Comparison of ENCODE assay signal across 30 cellular contexts in the genomic region with DNA sequence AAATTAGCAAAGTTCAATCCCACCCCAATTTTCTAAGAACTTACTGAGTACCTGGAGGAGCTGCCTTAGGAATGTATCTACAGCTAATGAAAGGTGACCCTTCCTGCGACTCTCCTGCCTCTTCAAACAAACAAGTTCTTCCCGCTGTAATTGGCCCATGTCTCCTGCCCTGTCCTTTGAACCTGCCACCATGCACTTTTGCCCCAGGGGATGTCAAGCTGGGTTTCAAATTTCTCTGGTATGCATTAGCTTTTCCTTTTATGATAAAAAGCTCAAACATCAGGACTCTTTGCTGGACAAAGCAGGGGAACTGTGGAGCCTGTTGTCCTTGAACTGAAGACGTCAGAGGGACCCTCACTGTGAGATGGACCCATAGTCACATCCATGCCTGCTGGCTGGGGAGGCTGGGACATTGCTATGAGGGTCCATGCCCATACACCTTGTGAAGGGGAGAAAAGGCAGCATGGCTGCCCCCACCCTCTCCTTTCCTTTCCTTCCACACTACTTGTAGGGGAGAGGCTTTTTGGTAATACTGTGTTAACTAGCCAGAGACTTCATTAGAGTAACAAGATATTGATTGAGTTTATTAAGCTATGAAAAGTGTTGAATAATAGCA.
DNase-seq lines count a peak whose midpoint lies in the region; ATAC-seq, FAIRE-seq and TF ChIP-seq lines count a peak whose summit lies in the region.
"Had no signal": no experiment of that assay in that cellular context is flagged by ENCODE, and none has a peak within 500 bp of the region (broad histone marks: within the 10 kb centered on the region; RNA-seq: fewer than 3 reads in every experiment).

No MANE protein-coding gene starts in this region.

- no peaks in the 10 kb centered on the region for H4K20me1 ChIP-seq in astrocyte (ENCODE audit: insufficient read depth, low read length)

- H3K36me3 ChIP-seq in right atrium auricular region (no peaks in the 10 kb centered on the region), left ventricle myocardium inferior (no peaks in the 10 kb centered on the region), astrocyte (ENCODE audit: insufficient read depth, low read length) (no peaks in the 10 kb centered on the region)
- H3K36me3 ChIP-seq: ascending aorta, tibial artery, WERI-Rb-1 had no signal

- H3K36me3 Mint-ChIP-seq in astrocyte (ENCODE audit: low read depth, unreplicated experiment) (no peaks in the 10 kb centered on the region), type B pancreatic cell (no peaks in the 10 kb centered on the region), immature natural killer cell (no peaks in the 10 kb centered on the region)
- no peaks in the 10 kb centered on the region for H3K36me3 Mint-ChIP-seq in activated T-cell treated with anti-CD3 and anti-CD28 coated beads, Interleukin-2, amount 50 U/mL, for 4 hours (ENCODE audit: insufficient read depth)
- H3K36me3 Mint-ChIP-seq: activated naive CD8-positive, alpha-beta T cell treated with anti-CD3 and anti-CD28 coated beads, Interleukin-2, amount 10 ng/mL, durations not matched to agents 7 days and 5 days; CD8-positive, alpha-beta memory T cell had no signal

- H3K27ac Mint-ChIP-seq in astrocyte (ENCODE audit: unreplicated experiment), result peak overlapping the region; percentile 38
- peak overlapping the region; percentile 44 for H3K27ac Mint-ChIP-seq in type B pancreatic cell
- no peak overlapping the region for H3K27ac Mint-ChIP-seq in immature natural killer cell
- H3K27ac Mint-ChIP-seq: activated naive CD8-positive, alpha-beta T cell treated with anti-CD3 and anti-CD28 coated beads, Interleukin-2, amount 10 ng/mL, durations not matched to agents 7 days and 5 days; activated T-cell treated with anti-CD3 and anti-CD28 coated beads, Interleukin-2, amount 50 U/mL, for 24 hours; CD8-positive, alpha-beta memory T cell; H9 had no signal

- intact Hi-C loops in left ventricle myocardium inferior (cut with micrococcal nuclease), result no loop called here

- H3K4me1 ChIP-seq in right atrium auricular region (peaks cover 0 to 14% of the 10 kb centered on the region in 2 donors), left ventricle myocardium inferior (peaks cover 20% of the 10 kb centered on the region), astrocyte (ENCODE audit: insufficient read depth, low read length) (peaks cover 7% of the 10 kb centered on the region)
- H3K4me1 ChIP-seq: ascending aorta had no signal

- DNase-seq in right atrium auricular region (ENCODE audit: low spot score), result peak; percentile 34
- DNase-seq in left ventricle myocardium inferior, result no peak
- no peak for DNase-seq in astrocyte (ENCODE audit: low read depth)
- peak; percentile 48 for DNase-seq in left kidney (ENCODE audit: low read depth, low spot score)
- peak; percentile 54 for DNase-seq in type B pancreatic cell (ENCODE audit: extremely low spot score, unreplicated experiment)
- no peak for DNase-seq in activated T-cell treated with anti-CD3 and anti-CD28 coated beads, Interleukin-2, amount 50 U/mL, for 4 hours
- no peak for DNase-seq in immature natural killer cell
- DNase-seq: activated CD4-positive, alpha-beta T cell treated with anti-CD3 and anti-CD28 coated beads for 48 hours; activated gamma-delta T cell treated with Interleukin-2 at 50 U/mL for 16 hours; activated naive CD8-positive, alpha-beta T cell treated with anti-CD3 and anti-CD28 coated beads, Interleukin-2, amount 10 ng/mL, durations not matched to agents 7 days and 5 days; activated T-cell treated with anti-CD3 and anti-CD28 coated beads, Interleukin-2, amount 50 U/mL, for 24 hours; caudate nucleus; CD8-positive, alpha-beta memory T cell; H9; Karpas-422; left colon; mesendoderm; NCI-H1417 treated with DMSO at 0.1 percent for 48 hours; NCI-H2081; NCI-H446; NCI-H82; posterior cingulate gyrus; stimulated activated CD4-positive, alpha-beta T cell treated with anti-CD3 and anti-CD28 coated beads, Interleukin-4, amount 100 ng/mL, for 1 hour; T1000; tibial artery; WERI-Rb-1 had no signal

- H2AFZ ChIP-seq in astrocyte (ENCODE audit: low read depth, low read length), result no peak overlapping the region

- H3K9me3 Mint-ChIP-seq in astrocyte (ENCODE audit: unreplicated experiment), result peaks cover 3% of the 10 kb centered on the region
- no peaks in the 10 kb centered on the region for H3K9me3 Mint-ChIP-seq in type B pancreatic cell
- H3K9me3 Mint-ChIP-seq in activated T-cell treated with anti-CD3 and anti-CD28 coated beads, Interleukin-2, amount 50 U/mL, for 4 hours, result no peaks in the 10 kb centered on the region
- no peaks in the 10 kb centered on the region for H3K9me3 Mint-ChIP-seq in immature natural killer cell
- H3K9me3 Mint-ChIP-seq: activated naive CD8-positive, alpha-beta T cell treated with anti-CD3 and anti-CD28 coated beads, Interleukin-2, amount 10 ng/mL, durations not matched to agents 7 days and 5 days; activated T-cell treated with anti-CD3 and anti-CD28 coated beads, Interleukin-2, amount 50 U/mL, for 24 hours; CD8-positive, alpha-beta memory T cell; H9 had no signal

- no peak overlapping the region for H3K9ac ChIP-seq in astrocyte (ENCODE audit: low read length)

- H3K27ac ChIP-seq in right atrium auricular region (no peak overlapping the region), left ventricle myocardium inferior (replicated peaks) (no peak overlapping the region), astrocyte (ENCODE audit: low read depth, low read length) (no peak overlapping the region)
- H3K27ac ChIP-seq: ascending aorta, tibial artery, WERI-Rb-1 had no signal

- H3K27me3 ChIP-seq in right atrium auricular region (no peaks in the 10 kb centered on the region), left ventricle myocardium inferior (ENCODE audit: low read depth) (no peaks in the 10 kb centered on the region), astrocyte (ENCODE audit: insufficient read depth, low read length) (no peaks in the 10 kb centered on the region)
- H3K27me3 ChIP-seq: ascending aorta, tibial artery had no signal

- H3K4me1 Mint-ChIP-seq in astrocyte (ENCODE audit: low read depth, unreplicated experiment), result peaks cover 20% of the 10 kb centered on the region
- H3K4me1 Mint-ChIP-seq in type B pancreatic cell (ENCODE audit: unreplicated experiment), result peaks cover 46% of the 10 kb centered on the region
- peaks cover 7% of the 10 kb centered on the region for H3K4me1 Mint-ChIP-seq in activated T-cell treated with anti-CD3 and anti-CD28 coated beads, Interleukin-2, amount 50 U/mL, for 4 hours (ENCODE audit: low read depth)
- H3K4me1 Mint-ChIP-seq in immature natural killer cell, result peaks cover 4 to 9% of the 10 kb centered on the region in 2 donors
- H3K4me1 Mint-ChIP-seq: activated naive CD8-positive, alpha-beta T cell treated with anti-CD3 and anti-CD28 coated beads, Interleukin-2, amount 10 ng/mL, durations not matched to agents 7 days and 5 days had no signal

- H3K4me3 ChIP-seq in right atrium auricular region (no peak overlapping the region), left ventricle myocardium inferior (no peak overlapping the region), astrocyte (ENCODE audit: insufficient read depth, low read depth, low read length) (no peak overlapping the region)
- H3K4me3 ChIP-seq: ascending aorta, tibial artery had no signal

- H3K9me3 ChIP-seq in right atrium auricular region (no peaks in the 10 kb centered on the region), left ventricle myocardium inferior (replicated peaks) (no peaks in the 10 kb centered on the region), astrocyte (ENCODE audit: insufficient read depth, low read depth, low read length) (no peaks in the 10 kb centered on the region)
- H3K9me3 ChIP-seq: ascending aorta, tibial artery had no signal

- H3K4me2 ChIP-seq in astrocyte (ENCODE audit: low read length), result no peak overlapping the region

- no peak overlapping the region for H3K4me3 Mint-ChIP-seq in astrocyte (ENCODE audit: unreplicated experiment)
- peak overlapping the region; percentile 35 for H3K4me3 Mint-ChIP-seq in type B pancreatic cell
- no peak overlapping the region for H3K4me3 Mint-ChIP-seq in activated T-cell treated with anti-CD3 and anti-CD28 coated beads, Interleukin-2, amount 50 U/mL, for 4 hours
- H3K4me3 Mint-ChIP-seq in immature natural killer cell, result no peak overlapping the region
- H3K4me3 Mint-ChIP-seq: activated naive CD8-positive, alpha-beta T cell treated with anti-CD3 and anti-CD28 coated beads, Interleukin-2, amount 10 ng/mL, durations not matched to agents 7 days and 5 days; activated T-cell treated with anti-CD3 and anti-CD28 coated beads, Interleukin-2, amount 50 U/mL, for 24 hours; CD8-positive, alpha-beta memory T cell; H9 had no signal

- ATAC-seq in activated T-cell treated with anti-CD3 and anti-CD28 coated beads, Interleukin-2, amount 50 U/mL, for 4 hours, result no peak
- no peak for ATAC-seq in GM18498 (IDR thresholded peaks at IDR 0.05; ENCODE audit: unreplicated experiment)
- ATAC-seq: left colon had no signal

- TF ChIP-seq CTCF in right atrium auricular region (IDR thresholded peaks at IDR 0.05) (no peak), left ventricle myocardium inferior (IDR thresholded peaks at IDR 0.05; ENCODE audit: borderline replicate concordance) (no peak), astrocyte (IDR thresholded peaks at IDR 0.05; ENCODE audit: insufficient read depth, low read depth, low read length) (no peak), type B pancreatic cell (conservative IDR thresholded peaks at IDR 0.05) (no peak)

- H3K27me3 Mint-ChIP-seq in astrocyte (ENCODE audit: low read depth, unreplicated experiment), result peaks cover 8% of the 10 kb centered on the region
- H3K27me3 Mint-ChIP-seq in type B pancreatic cell, result peaks cover 3% of the 10 kb centered on the region
- H3K27me3 Mint-ChIP-seq in activated T-cell treated with anti-CD3 and anti-CD28 coated beads, Interleukin-2, amount 50 U/mL, for 4 hours (ENCODE audit: low read depth), result peaks cover 3% of the 10 kb centered on the region
- H3K27me3 Mint-ChIP-seq in immature natural killer cell (ENCODE audit: low read depth in 3 of 3), result peaks cover 2 to 11% (median 4%) of the 10 kb centered on the region in 3 donors

- no peak for FAIRE-seq in astrocyte (lab: Jason Lieb, UNC)
- FAIRE-seq: frontal cortex, GM12891 had no signal

- H3K79me2 ChIP-seq in astrocyte (ENCODE audit: insufficient read depth, low read length), result no peaks in the 10 kb centered on the region

Comparison
In these comparisons a context has a peak if more than half of its experiments do, and no peak if none do; other contexts are left out.
1. DNase-seq: peak in right atrium auricular region (single experiment), left kidney (single experiment) and type B pancreatic cell (single experiment); none in left ventricle myocardium inferior (single experiment), astrocyte (single experiment), activated T-cell treated with anti-CD3 and anti-CD28 coated beads, Interleukin-2, amount 50 U/mL, for 4 hours (single experiment) and immature natural killer cell (0 of 3).
2. H3K27ac Mint-ChIP-seq: peak in astrocyte (single experiment) and type B pancreatic cell (single experiment); none in immature natural killer cell (0 of 6).